Comparison of ENCODE assay signal across 8 cellular contexts in genomic region chr20:62156592-62157386, GRCh38. TPM values are rescaled to one million over a fixed set of nuclear protein-coding genes. Genes with fewer than 3 reads are reported as not detected.
A peak's percentile ranks its signal among the peaks of the same experiment; 100 is the strongest.
DNase-seq lines count a peak whose midpoint lies in the region; ATAC-seq, FAIRE-seq and TF ChIP-seq lines count a peak whose summit lies in the region.

No MANE protein-coding gene starts in this region.

- no peaks in the 10 kb centered on the region for H3K9me3 ChIP-seq in upper lobe of right lung

- intact Hi-C loops in upper lobe of right lung (cut with DNase I) = no loop called here

- H3K4me1 ChIP-seq in upper lobe of right lung = peaks cover 9% of the 10 kb centered on the region

- no peak for FAIRE-seq in GM19239 (lab: Jason Lieb, UNC)

- no peaks in the 10 kb centered on the region for H3K27me3 ChIP-seq in upper lobe of right lung

- no peak overlapping the region for H3K27ac ChIP-seq in upper lobe of right lung

- ATAC-seq in omental fat pad (ENCODE audit: low FRiP score) (no peak), upper lobe of right lung (peak; percentile 89)

- H3K4me3 ChIP-seq in fibroblast of mammary gland (ENCODE audit: control insufficient read depth, low read depth, low read length) (no peak overlapping the region), upper lobe of right lung (no peak overlapping the region)

- TF ChIP-seq CTCF in AG09319 (IDR thresholded peaks at IDR 0.05; ENCODE audit: low read depth, low read length) (peak; percentile 66), fibroblast of mammary gland (conservative IDR thresholded peaks at IDR 0.05; ENCODE audit: control insufficient read depth, insufficient read depth, low read depth, low read length) (peak; percentile 74), omental fat pad (IDR thresholded peaks at IDR 0.05) (no peak), upper lobe of right lung (IDR thresholded peaks at IDR 0.05) (peak; percentile 64)

- DNase-seq in AG09319 (ENCODE audit: extremely low read depth, low read depth) = no peak
- peak; percentile 93 for DNase-seq in GM19239 (ENCODE audit: insufficient read length, low spot score)
- peak; percentile 10 for DNase-seq in NCI-H82 treated with DMSO at 0.1 percent for 48 hours (lab: John Stamatoyannopoulos, UW; ENCODE audit: unreplicated experiment)
- DNase-seq in activated T-cell treated with anti-CD3 and anti-CD28 coated beads for 48 hours (ENCODE audit: low read depth) = peak; percentile 75
- peak; percentile 36 for DNase-seq in fibroblast of mammary gland (ENCODE audit: low read depth)
- DNase-seq in omental fat pad (ENCODE audit: low spot score) = peak; percentile 42
- DNase-seq in upper lobe of right lung = peak; percentile 80
- DNase-seq in cerebellar nuclear complex (lab: John Stamatoyannopoulos, UW) = no peak

- peaks cover 15% of the 10 kb centered on the region for H3K36me3 ChIP-seq in upper lobe of right lung

RNA-seq across cellular contexts. Expression of gene SS18L1, which starts 13.2 kb away (rescaled TPM):
- 10 to 100 TPM; 10.3 to 23.4 (median 12.3) TPM for total RNA-seq in omental fat pad
- total RNA-seq in upper lobe of right lung = 12.6 TPM

RNA-seq across cellular contexts. Expression of gene PSMA7, which starts 13.6 kb away (rescaled TPM):
- 100 to 1,000 TPM; 345 to 725 (median 409) TPM for total RNA-seq in omental fat pad
- 209 TPM for total RNA-seq in upper lobe of right lung

RNA-seq across cellular contexts. Expression of gene MTG2, which starts 26.0 kb away (rescaled TPM):
- total RNA-seq in omental fat pad (10 to 100 TPM; 19.3 to 32.5 (median 26.3) TPM), upper lobe of right lung (26.5 TPM)

RNA-seq across cellular contexts. Expression of gene LSM14B, which starts 34.5 kb away (rescaled TPM):
- total RNA-seq in omental fat pad (10 to 100 TPM; 13.1 to 23.8 (median 16.0) TPM), upper lobe of right lung (35.1 TPM)

Comparison
In these comparisons a context has a peak if more than half of its experiments do, and no peak if none do; other contexts are left out.
1. DNase-seq: peak in GM19239 (single experiment), NCI-H82 treated with DMSO at 0.1 percent for 48 hours (single experiment), activated T-cell treated with anti-CD3 and anti-CD28 coated beads for 48 hours (single experiment), fibroblast of mammary gland (single experiment), omental fat pad (single experiment) and upper lobe of right lung (single experiment); none in AG09319 (single experiment) and cerebellar nuclear complex (0 of 2).
2. CTCF ChIP-seq: peak in AG09319 (single experiment), fibroblast of mammary gland (single experiment) and upper lobe of right lung (single experiment); none in omental fat pad (0 of 3).